16 cellular contexts compared by ENCODE assay signal in genomic region chr1:115452600-115453329, GRCh38.
A peak's percentile ranks its signal among the peaks of the same experiment; 100 is the strongest.
DNase-seq lines count a peak whose midpoint lies in the region; FAIRE-seq lines count a peak whose summit lies in the region.
"Had no signal": no experiment of that assay in that cellular context is flagged by ENCODE, and none has a peak within 500 bp of the region (broad histone marks: within the 10 kb centered on the region; RNA-seq: fewer than 3 reads in every experiment).

No MANE protein-coding gene starts in this region.

- no peak overlapping the region for H3K4me3 ChIP-seq in GM23248

- WGBS in GM23248 (ENCODE audit: low coverage in 1 of 2, low lambda C conversion rate in 2 of 2, missing lambda C conversion rate in 2 of 2), 2 experiments, result 46 to 49% methylated on average over 6 of the region's 6 CpGs

- H3K4me2 ChIP-seq in GM23248 (ENCODE audit: unreplicated experiment), result no peak overlapping the region

- no peaks in the 10 kb centered on the region for H3K9me2 ChIP-seq in GM23248 (ENCODE audit: insufficient read depth)

- H3K9me3 ChIP-seq in GM23248 (ENCODE audit: low read depth), result no peaks in the 10 kb centered on the region
- H3K9me3 ChIP-seq: BE2C had no signal

- H3F3A ChIP-seq in GM23248 (ENCODE audit: insufficient read depth), result peaks cover 53% of the 10 kb centered on the region

- no peaks in the 10 kb centered on the region for H3K36me3 ChIP-seq in GM23248 (ENCODE audit: low read depth)
- H3K36me3 ChIP-seq: BE2C had no signal

- no peaks in the 10 kb centered on the region for H4K20me1 ChIP-seq in GM23248 (ENCODE audit: insufficient read depth)

- peaks cover 51% of the 10 kb centered on the region for H3K4me1 ChIP-seq in GM23248 (ENCODE audit: insufficient read depth)
- H3K4me1 ChIP-seq: BE2C had no signal

- H3K79me2 ChIP-seq in GM23248 (ENCODE audit: insufficient read depth), result no peaks in the 10 kb centered on the region

- no peak overlapping the region for H2AFZ ChIP-seq in GM23248

- peak; percentile 62 for FAIRE-seq in RCC 7860 (lab: Jason Lieb, UNC)
- FAIRE-seq: GM19239, H54 had no signal

- no peak overlapping the region; the same call in 1 of the 2 replicates for H3K27ac ChIP-seq in GM23248
- H3K27ac ChIP-seq: C4-2B had no signal

- H3K27me3 ChIP-seq in GM23248 (replicated peaks; ENCODE audit: insufficient read depth), result no peaks in the 10 kb centered on the region
- H3K27me3 ChIP-seq: BE2C had no signal

- peak; percentile 52 for DNase-seq in GM23248
- peak; percentile 72 for DNase-seq in RCC 7860 (ENCODE audit: low spot score)
- DNase-seq in kidney tubule cell (ENCODE audit: low spot score), result peak; percentile 79
- no peak for DNase-seq in NK-92 treated with Interleukin-12 subunit alpha and Interleukin-12 subunit beta, amount 100 ng/mL, for 24 hours (lab: John Stamatoyannopoulos, UW)
- DNase-seq in AG20443 (ENCODE audit: low spot score), result no peak
- no peak for DNase-seq in H4 (ENCODE audit: low spot score)
- DNase-seq in islet precursor cell, result no peak
- DNase-seq: ACHN; BE2C; CD4-positive, alpha-beta memory T cell; DMS79 treated with DMSO at 0.1 percent for 48 hours; GF-D8; KBM-7 had no signal

- no peak overlapping the region for H3K9ac ChIP-seq in GM23248

- in situ Hi-C loops in GM23248 (cut with MboI), result no loop called here

Comparison
In these comparisons a context has a peak if more than half of its experiments do, and no peak if none do; other contexts are left out.
1. DNase-seq: peak in GM23248 (single experiment), RCC 7860 (single experiment) and kidney tubule cell (single experiment); none in NK-92 treated with Interleukin-12 subunit alpha and Interleukin-12 subunit beta, amount 100 ng/mL, for 24 hours (single experiment), AG20443 (single experiment), H4 (single experiment) and islet precursor cell (single experiment).